8 cellular contexts compared by ENCODE assay signal in genomic region chr19:58380736-58381459, GRCh38. TPM values are rescaled to one million over a fixed set of nuclear protein-coding genes. Genes with fewer than 3 reads are reported as not detected.
DNase-seq lines count a peak whose midpoint lies in the region; ATAC-seq and TF ChIP-seq lines count a peak whose summit lies in the region.

ZNF837 (minus strand) TSS chr19:58381030; CDS start chr19:58369332, 11,698 bp downstream.

- WGBS in thymus = under 1% methylated on average over 77 of the region's 77 CpGs

- H3K4me1 ChIP-seq in thymus (ENCODE audit: control insufficient read depth, insufficient read depth, low read length) = peaks cover 20% of the 10 kb centered on the region

- ATAC-seq in HG02763 (IDR thresholded peaks at IDR 0.05; ENCODE audit: unreplicated experiment) (peak; percentile 79), Right ventricle myocardium inferior (peak; percentile 95)
- peak; percentile 87 for ATAC-seq in activated naive CD8-positive, alpha-beta T cell treated with anti-CD3 and anti-CD28 coated beads, Interleukin-2, amount 50 U/mL, for 24 hours

- no peaks in the 10 kb centered on the region for H3K36me3 Mint-ChIP-seq in activated naive CD8-positive, alpha-beta T cell treated with anti-CD3 and anti-CD28 coated beads, Interleukin-2, amount 50 U/mL, for 24 hours (ENCODE audit: low read depth)
- H3K36me3 Mint-ChIP-seq in osteocyte (ENCODE audit: unreplicated experiment) = no peaks in the 10 kb centered on the region

- no peaks in the 10 kb centered on the region for H3K27me3 ChIP-seq in SU-DHL-6 (ENCODE audit: low read length)
- H3K27me3 ChIP-seq in thymus (ENCODE audit: control insufficient read depth, insufficient read depth) = no peaks in the 10 kb centered on the region

- intact Hi-C loops in Right ventricle myocardium inferior (cut with DNase I) = loop anchor here (2.0 kb wide), 2 partner anchors 18 to 54 kb away; partner anchors contain the start of genes ZNF497 and ZSCAN22

- peak within 1 kb of the TSS; percentile 78 for H3K4me3 ChIP-seq in GM12875 (ENCODE audit: low read depth, low read length)
- H3K4me3 ChIP-seq in SU-DHL-6 (ENCODE audit: insufficient read depth, low read length, poor library complexity, severe bottlenecking) = peak within 1 kb of the TSS; percentile 88
- peak within 1 kb of the TSS; percentile 77 for H3K4me3 ChIP-seq in thymus (ENCODE audit: low read length)

- DNase-seq in NCI-H1417 (lab: John Stamatoyannopoulos, UW) = peak; percentile 98 to 100 (median 100)
- DNase-seq in activated naive CD8-positive, alpha-beta T cell treated with anti-CD3 and anti-CD28 coated beads, Interleukin-2, amount 50 U/mL, for 24 hours = peak; percentile 95
- peak; percentile 98 for DNase-seq in Right ventricle myocardium inferior (ENCODE audit: missing footprints)
- DNase-seq in osteocyte (ENCODE audit: extremely low spot score, unreplicated experiment) = peak; percentile 99

- H3K27ac ChIP-seq in SU-DHL-6 (ENCODE audit: low read depth, low read length) (peak within 1 kb of the TSS; percentile 75), thymus (ENCODE audit: low read depth) (peak within 1 kb of the TSS; percentile 93)

- no peaks in the 10 kb centered on the region for H3K27me3 Mint-ChIP-seq in activated naive CD8-positive, alpha-beta T cell treated with anti-CD3 and anti-CD28 coated beads, Interleukin-2, amount 50 U/mL, for 24 hours
- no peaks in the 10 kb centered on the region for H3K27me3 Mint-ChIP-seq in osteocyte (ENCODE audit: unreplicated experiment)

- H4K20me1 ChIP-seq in SU-DHL-6 (ENCODE audit: low read depth, low read length) = no peaks in the 10 kb centered on the region

- H3K9me3 ChIP-seq in SU-DHL-6 (ENCODE audit: insufficient read depth, low read length) (no peaks in the 10 kb centered on the region), thymus (ENCODE audit: control insufficient read depth) (no peaks in the 10 kb centered on the region)

- peaks cover 15% of the 10 kb centered on the region for H3F3A ChIP-seq in SU-DHL-6 (ENCODE audit: insufficient read depth)

- H3K9me2 ChIP-seq in SU-DHL-6 (replicated peaks; ENCODE audit: insufficient read depth, low read length) = no peaks in the 10 kb centered on the region

- no peaks in the 10 kb centered on the region for H3K36me3 ChIP-seq in SU-DHL-6 (ENCODE audit: low read length)
- no peaks in the 10 kb centered on the region for H3K36me3 ChIP-seq in thymus (ENCODE audit: control insufficient read depth, insufficient read depth)

- peak within 1 kb of the TSS; percentile 29 for H2AFZ ChIP-seq in SU-DHL-6 (ENCODE audit: low read depth, low read length, severe bottlenecking)

- peak within 1 kb of the TSS; percentile 92 for H3K4me3 Mint-ChIP-seq in activated naive CD8-positive, alpha-beta T cell treated with anti-CD3 and anti-CD28 coated beads, Interleukin-2, amount 50 U/mL, for 24 hours
- peak within 1 kb of the TSS; percentile 92 for H3K4me3 Mint-ChIP-seq in osteocyte (ENCODE audit: unreplicated experiment)

- no peak for TF ChIP-seq CTCF in GM12875 (IDR thresholded peaks at IDR 0.05; ENCODE audit: borderline replicate concordance, insufficient read depth, low read depth, low read length)
- no peak for TF ChIP-seq CTCF in SU-DHL-6 (IDR thresholded peaks at IDR 0.05; ENCODE audit: insufficient read depth, low read length, poor library complexity, severe bottlenecking)
- TF ChIP-seq CTCF in osteocyte (IDR thresholded peaks at IDR 0.05) = no peak

- H3K79me2 ChIP-seq in SU-DHL-6 (ENCODE audit: insufficient read depth, low read length) = peaks cover 3% of the 10 kb centered on the region; the same call in 1 of the 2 replicates

- H3K9me3 Mint-ChIP-seq in activated naive CD8-positive, alpha-beta T cell treated with anti-CD3 and anti-CD28 coated beads, Interleukin-2, amount 50 U/mL, for 24 hours = no peaks in the 10 kb centered on the region
- H3K9me3 Mint-ChIP-seq in osteocyte (ENCODE audit: unreplicated experiment) = no peaks in the 10 kb centered on the region

- H3K4me2 ChIP-seq in SU-DHL-6 (ENCODE audit: low read depth, low read length, poor library complexity, severe bottlenecking) = peak within 1 kb of the TSS; percentile 79

- H3K9ac ChIP-seq in SU-DHL-6 (ENCODE audit: low read length) = peak within 1 kb of the TSS; percentile 86

- peak within 1 kb of the TSS; percentile 96 for H3K27ac Mint-ChIP-seq in activated naive CD8-positive, alpha-beta T cell treated with anti-CD3 and anti-CD28 coated beads, Interleukin-2, amount 50 U/mL, for 24 hours
- H3K27ac Mint-ChIP-seq in osteocyte (ENCODE audit: unreplicated experiment) = peak within 1 kb of the TSS; percentile 97

- H3K4me1 Mint-ChIP-seq in activated naive CD8-positive, alpha-beta T cell treated with anti-CD3 and anti-CD28 coated beads, Interleukin-2, amount 50 U/mL, for 24 hours = peaks cover 34% of the 10 kb centered on the region
- peaks cover 28% of the 10 kb centered on the region for H3K4me1 Mint-ChIP-seq in osteocyte (ENCODE audit: unreplicated experiment)

RNA-seq across cellular contexts. Expression of gene ZNF837, which starts in this region (rescaled TPM):
- total RNA-seq in Right ventricle myocardium inferior (0.22 TPM), osteocyte (2.5 and 3.0 TPM in 2 replicates)
- polyA plus RNA-seq in thymus = 2.9 TPM

Comparison
In these comparisons a context has a peak if more than half of its experiments do, and no peak if none do; other contexts are left out.
1. Peak in every context shown above with its lines: DNase-seq, ATAC-seq, H3K4me3 ChIP-seq and H3K27ac ChIP-seq.
2. Peak in DNase-seq and ATAC-seq in Right ventricle myocardium inferior; RNA of the gene not detected or under 1 TPM.